8 cellular contexts compared by ENCODE assay signal in the genomic region with DNA sequence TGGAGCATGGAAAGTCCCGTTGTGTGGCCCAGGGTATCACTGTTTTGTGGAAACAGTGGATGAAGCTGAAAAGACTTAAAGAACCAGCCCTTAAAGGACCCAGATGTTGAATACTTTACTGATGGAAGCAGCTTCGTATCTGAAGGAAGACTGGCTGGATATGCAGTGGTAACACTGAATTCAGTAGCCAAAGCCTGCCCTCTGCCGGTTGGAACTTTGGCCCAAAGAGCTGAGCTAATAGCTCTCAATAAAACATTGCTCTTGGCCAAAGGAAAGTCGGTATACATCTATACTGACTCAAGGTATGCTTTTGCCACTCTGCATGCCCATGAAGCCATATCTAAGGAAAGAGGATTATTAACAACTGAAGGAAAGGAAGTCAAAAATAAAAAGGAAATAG.
DNase-seq lines count a peak whose midpoint lies in the region; ATAC-seq, FAIRE-seq and TF ChIP-seq lines count a peak whose summit lies in the region.

No MANE protein-coding gene starts in this region.

- no peak for FAIRE-seq in GM12891 (lab: Jason Lieb, UNC)

- TF ChIP-seq CTCF in left ventricle myocardium inferior (IDR thresholded peaks at IDR 0.05; ENCODE audit: borderline replicate concordance): peak; percentile 74

- peaks cover 4% of the 10 kb centered on the region for H3K4me1 ChIP-seq in left ventricle myocardium inferior

- no peak overlapping the region for H3K27ac ChIP-seq in left ventricle myocardium inferior (replicated peaks)

- ATAC-seq in GM21717 (IDR thresholded peaks at IDR 0.05; ENCODE audit: unreplicated experiment): peak; percentile 73

- H3K4me3 ChIP-seq in left ventricle myocardium inferior: no peak overlapping the region

- H3K27ac Mint-ChIP-seq in activated naive CD4-positive, alpha-beta T cell treated with anti-CD3 and anti-CD28 coated beads, Interleukin-2, amount 10 ng/mL, durations not matched to agents 7 days and 5 days: no peak overlapping the region

- no peaks in the 10 kb centered on the region for H3K9me3 Mint-ChIP-seq in activated naive CD4-positive, alpha-beta T cell treated with anti-CD3 and anti-CD28 coated beads, Interleukin-2, amount 10 ng/mL, durations not matched to agents 7 days and 5 days

- no peak for TF ChIP-seq POLR2A in GM12891 (IDR thresholded peaks at IDR 0.05; ENCODE audit: low read depth, low read length)

- no peaks in the 10 kb centered on the region for H3K36me3 ChIP-seq in left ventricle myocardium inferior

- no peaks in the 10 kb centered on the region for H3K27me3 ChIP-seq in left ventricle myocardium inferior (ENCODE audit: low read depth)

- no peaks in the 10 kb centered on the region for H3K9me3 ChIP-seq in left ventricle myocardium inferior (replicated peaks)

- no peaks in the 10 kb centered on the region for H3K36me3 Mint-ChIP-seq in activated naive CD4-positive, alpha-beta T cell treated with anti-CD3 and anti-CD28 coated beads, Interleukin-2, amount 10 ng/mL, durations not matched to agents 7 days and 5 days

- CTCF ChIA-PET in activated naive CD4-positive, alpha-beta T cell treated with anti-CD3 and anti-CD28 coated beads, Interleukin-2, amount 10 ng/mL, durations not matched to agents 7 days and 5 days (lab: Charles Lee): interaction anchor here (0.7 to 4.2 kb wide), 8 partner anchors 9 to 803 kb away, joined by 3 to 32 read pairs (median 4); no protein-coding TSS in a partner anchor

- intact Hi-C loops in left ventricle myocardium inferior (cut with micrococcal nuclease): loop anchor here (10.0 kb wide), 1 partner anchor 799 kb away; no protein-coding TSS in a partner anchor

- H3K27me3 Mint-ChIP-seq in activated naive CD4-positive, alpha-beta T cell treated with anti-CD3 and anti-CD28 coated beads, Interleukin-2, amount 10 ng/mL, durations not matched to agents 7 days and 5 days: no peaks in the 10 kb centered on the region

- no peaks in the 10 kb centered on the region for H3K4me1 Mint-ChIP-seq in activated naive CD4-positive, alpha-beta T cell treated with anti-CD3 and anti-CD28 coated beads, Interleukin-2, amount 10 ng/mL, durations not matched to agents 7 days and 5 days

- H3K4me3 Mint-ChIP-seq in activated naive CD4-positive, alpha-beta T cell treated with anti-CD3 and anti-CD28 coated beads, Interleukin-2, amount 10 ng/mL, durations not matched to agents 7 days and 5 days: no peak overlapping the region

- DNase-seq in Ammon's horn (ENCODE audit: low spot score) (peak; percentile 59), NCI-H446 (lab: John Stamatoyannopoulos, UW) (peak; percentile 30 to 59), left ventricle myocardium inferior (peak; percentile 61), retina (peak; percentile 48), GM12891 (ENCODE audit: insufficient read length, low spot score) (no peak), NCI-H1436 (lab: John Stamatoyannopoulos, UW) (no peak)
- DNase-seq in activated naive CD4-positive, alpha-beta T cell treated with anti-CD3 and anti-CD28 coated beads, Interleukin-2, amount 10 ng/mL, durations not matched to agents 7 days and 5 days: peak; percentile 44

TF ChIP-seq in GM12891, 5 proteins besides CTCF, POLR2A, EP300 and RAD21:
- TF ChIP-seq POU2F2 (IDR thresholded peaks at IDR 0.05; ENCODE audit: low read depth, low read length): no peak
- no peak for TF ChIP-seq SPI1 (IDR thresholded peaks at IDR 0.05; ENCODE audit: low read depth, low read length)
- TF ChIP-seq PAX5 (IDR thresholded peaks at IDR 0.05; ENCODE audit: insufficient read depth, low read length, severe bottlenecking): no peak

Comparison
In these comparisons a context has a peak if more than half of its experiments do, and no peak if none do; other contexts are left out.
1. DNase-seq: peak in Ammon's horn (single experiment), NCI-H446 (2 of 2), activated naive CD4-positive, alpha-beta T cell treated with anti-CD3 and anti-CD28 coated beads, Interleukin-2, amount 10 ng/mL, durations not matched to agents 7 days and 5 days (single experiment), left ventricle myocardium inferior (single experiment) and retina (single experiment); none in GM12891 (single experiment) and NCI-H1436 (single experiment).